ENCODE assay signal across 8 cellular contexts in genomic region chr20:64315884-64316283, GRCh38.
DNase-seq lines count a peak whose midpoint lies in the region; ATAC-seq and TF ChIP-seq lines count a peak whose summit lies in the region.
"Not testable (repeated sequence)": the region's sequence is repeated elsewhere in the genome, so short reads cannot be mapped to it uniquely, and the experiment has no call there.

No MANE protein-coding gene starts in this region.

- not testable (repeated sequence) for DNase-seq in CD8-positive, alpha-beta T cell; IMR-90; naive B cell; stimulated activated naive B cell treated with anti-CD40 and anti-IgM and Interleukin-4, amounts not matched to agents 10 μg/mL and 1 μg/mL and 100 μg/mL, for 72 hours
- DNase-seq in hepatocyte (ENCODE audit: low spot score) (peak; percentile 8), neural progenitor cell (ENCODE audit: low spot score) (peak; percentile 15)

- H3K14ac ChIP-seq in IMR-90 (replicated peaks; ENCODE audit: low read depth, low read length), result not testable (repeated sequence)

- not testable (repeated sequence) for H2BK120ac ChIP-seq in IMR-90 (ENCODE audit: low read depth, low read length)

- not testable (repeated sequence) for H3K9ac ChIP-seq in IMR-90 (ENCODE audit: low read depth, low read length); neural progenitor cell

- H2BK20ac ChIP-seq in IMR-90 (ENCODE audit: low read depth, low read length), result not testable (repeated sequence)

- not testable (repeated sequence) for H2AFZ ChIP-seq in IMR-90 (replicated peaks; ENCODE audit: low read length, poor library complexity); hepatocyte; neural progenitor cell (replicated peaks)

- dilution Hi-C loops in IMR-90 (cut with HindIII; ENCODE audit: low sequenced_read_pairs, unreplicated experiment), result not testable (repeated sequence)

- not testable (repeated sequence) for H2BK5ac ChIP-seq in IMR-90 (ENCODE audit: low read depth, low read length, poor library complexity, severe bottlenecking)

- not testable (repeated sequence) for H3K18ac ChIP-seq in IMR-90 (ENCODE audit: low read depth, low read length)

- H3K79me2 ChIP-seq in hepatocyte; neural progenitor cell (ENCODE audit: low read depth): not testable (repeated sequence)

- H2AK9ac ChIP-seq in IMR-90 (replicated peaks; ENCODE audit: low read depth, low read length, poor library complexity), result not testable (repeated sequence)

- H3K27me3 Mint-ChIP-seq in CD8-positive, alpha-beta T cell (ENCODE audit: low read depth), result peaks cover 16% of the 10 kb centered on the region
- H3K27me3 Mint-ChIP-seq in activated naive CD4-positive, alpha-beta T cell treated with anti-CD3 and anti-CD28 coated beads, Interleukin-2, amount 50 U/mL, for 24 hours, result not testable (repeated sequence)
- H3K27me3 Mint-ChIP-seq in brain, result peaks cover 39% of the 10 kb centered on the region
- peaks cover 8 to 51% (median 21%) of the 10 kb centered on the region in 3 donors for H3K27me3 Mint-ChIP-seq in naive B cell
- H3K27me3 Mint-ChIP-seq in neural progenitor cell (ENCODE audit: insufficient read depth, low read depth), result peaks cover 24% of the 10 kb centered on the region
- H3K27me3 Mint-ChIP-seq in stimulated activated naive B cell treated with anti-CD40 and anti-IgM and Interleukin-4, amounts not matched to agents 10 μg/mL and 1 μg/mL and 100 μg/mL, for 72 hours, result peaks cover 5 to 49% of the 10 kb centered on the region in 2 donors

- H4K20me1 ChIP-seq in IMR-90 (ENCODE audit: insufficient read depth, low read length); hepatocyte (ENCODE audit: insufficient read depth, poor library complexity, severe bottlenecking); neural progenitor cell (ENCODE audit: low read depth): not testable (repeated sequence)

- H3K27ac Mint-ChIP-seq in CD8-positive, alpha-beta T cell; neural progenitor cell; stimulated activated naive B cell treated with anti-CD40 and anti-IgM and Interleukin-4, amounts not matched to agents 10 μg/mL and 1 μg/mL and 100 μg/mL, for 72 hours: not testable (repeated sequence)
- peak overlapping the region; percentile 35 for H3K27ac Mint-ChIP-seq in activated naive CD4-positive, alpha-beta T cell treated with anti-CD3 and anti-CD28 coated beads, Interleukin-2, amount 50 U/mL, for 24 hours
- H3K27ac Mint-ChIP-seq in brain, result peak overlapping the region in 1 of 5 experiments; percentile 68
- H3K27ac Mint-ChIP-seq in naive B cell, result peak overlapping the region in 1 of 6 donors; percentile 32

- ATAC-seq in CD8-positive, alpha-beta T cell; naive B cell (ENCODE audit: low read depth in 2 of 2); stimulated activated naive B cell treated with anti-CD40 and anti-IgM and Interleukin-4, amounts not matched to agents 10 μg/mL and 1 μg/mL and 100 μg/mL, for 72 hours (replicated peaks): not testable (repeated sequence)
- ATAC-seq in IMR-90 (ENCODE audit: low read depth), result peak; percentile 34

- H3K4me1 Mint-ChIP-seq in CD8-positive, alpha-beta T cell (ENCODE audit: low read depth); naive B cell; neural progenitor cell; stimulated activated naive B cell treated with anti-CD40 and anti-IgM and Interleukin-4, amounts not matched to agents 10 μg/mL and 1 μg/mL and 100 μg/mL, for 72 hours: not testable (repeated sequence)
- H3K4me1 Mint-ChIP-seq in activated naive CD4-positive, alpha-beta T cell treated with anti-CD3 and anti-CD28 coated beads, Interleukin-2, amount 50 U/mL, for 24 hours, result peaks cover 12% of the 10 kb centered on the region
- peaks cover 12% of the 10 kb centered on the region for H3K4me1 Mint-ChIP-seq in brain

- not testable (repeated sequence) for H4K8ac ChIP-seq in IMR-90 (ENCODE audit: low read depth in 2 of 2, low read length in 2 of 2)

- H3F3A ChIP-seq in neural progenitor cell (ENCODE audit: low read depth), result not testable (repeated sequence)

- not testable (repeated sequence) for H3K9me2 ChIP-seq in hepatocyte (replicated peaks; ENCODE audit: insufficient read depth)

- no CpG with 5 or more reads among the region's 15 CpGs for WGBS in IMR-90 (ENCODE audit: extremely low coverage in 2 of 2, insufficient read length in 1 of 2), 2 experiments
- 63% methylated on average over 10 of the region's 15 CpGs for WGBS in hepatocyte (ENCODE audit: low lambda C conversion rate, missing lambda C conversion rate)

- H3K9me3 ChIP-seq in CD8-positive, alpha-beta T cell (ENCODE audit: low read length); IMR-90 (ENCODE audit: control insufficient read depth, insufficient read depth, low read length); hepatocyte (ENCODE audit: low read depth); neural progenitor cell (ENCODE audit: low read depth): not testable (repeated sequence)

- not testable (repeated sequence) for TF ChIP-seq CTCF in CD8-positive, alpha-beta T cell (IDR thresholded peaks at IDR 0.05); IMR-90 (conservative IDR thresholded peaks at IDR 0.05; ENCODE audit: low read depth, low read length); brain (conservative IDR thresholded peaks at IDR 0.05); hepatocyte (IDR thresholded peaks at IDR 0.05; ENCODE audit: poor library complexity); neural progenitor cell (IDR thresholded peaks at IDR 0.05)

- not testable (repeated sequence) for TF ChIP-seq RAD21 in IMR-90 (IDR thresholded peaks at IDR 0.05; ENCODE audit: low read length)

- not testable (repeated sequence) for H3K36me3 ChIP-seq in CD8-positive, alpha-beta T cell (ENCODE audit: insufficient read depth, low read length); IMR-90 (ENCODE audit: control insufficient read depth, insufficient read depth, low read length); hepatocyte (replicated peaks; ENCODE audit: insufficient read depth, low read depth); neural progenitor cell

- H3K4me3 Mint-ChIP-seq in CD8-positive, alpha-beta T cell, result peak overlapping the region; percentile 53
- H3K4me3 Mint-ChIP-seq in activated naive CD4-positive, alpha-beta T cell treated with anti-CD3 and anti-CD28 coated beads, Interleukin-2, amount 50 U/mL, for 24 hours, result peak overlapping the region; percentile 70
- peak overlapping the region; percentile 74 to 80 (median 76) for H3K4me3 Mint-ChIP-seq in brain
- peak overlapping the region in 7 of 8 donors; percentile 9 to 83 (median 62) for H3K4me3 Mint-ChIP-seq in naive B cell
- H3K4me3 Mint-ChIP-seq in neural progenitor cell, result peak overlapping the region; percentile 75
- peak overlapping the region; percentile 28 to 50 for H3K4me3 Mint-ChIP-seq in stimulated activated naive B cell treated with anti-CD40 and anti-IgM and Interleukin-4, amounts not matched to agents 10 μg/mL and 1 μg/mL and 100 μg/mL, for 72 hours

- not testable (repeated sequence) for H3K23ac ChIP-seq in IMR-90 (ENCODE audit: low read depth, low read length)

- not testable (repeated sequence) for H3K36me3 Mint-ChIP-seq in CD8-positive, alpha-beta T cell; activated naive CD4-positive, alpha-beta T cell treated with anti-CD3 and anti-CD28 coated beads, Interleukin-2, amount 50 U/mL, for 24 hours; brain; naive B cell; neural progenitor cell; stimulated activated naive B cell treated with anti-CD40 and anti-IgM and Interleukin-4, amounts not matched to agents 10 μg/mL and 1 μg/mL and 100 μg/mL, for 72 hours

- not testable (repeated sequence) for H3K4ac ChIP-seq in IMR-90 (ENCODE audit: low read depth, low read length)

- not testable (repeated sequence) for BruUV-seq in IMR-90 (replicated peaks; lab: Mats Ljungman, UMichigan)

- peak overlapping the region; percentile 40; the same call in 1 of the 2 replicates for H3K4me2 ChIP-seq in IMR-90 (ENCODE audit: low read depth, low read length)
- peak overlapping the region; percentile 96 for H3K4me2 ChIP-seq in hepatocyte
- peak overlapping the region; percentile 83 for H3K4me2 ChIP-seq in neural progenitor cell

- H2BK15ac ChIP-seq in IMR-90 (ENCODE audit: low read depth, low read length), result not testable (repeated sequence)

- not testable (repeated sequence) for H3K79me1 ChIP-seq in IMR-90 (ENCODE audit: low read depth in 1 of 2, low read length in 2 of 2)

- not testable (repeated sequence) for H3K27ac ChIP-seq in CD8-positive, alpha-beta T cell (ENCODE audit: low read depth, low read length); IMR-90 (ENCODE audit: insufficient read depth, low read length); hepatocyte; neural progenitor cell

- H3K56ac ChIP-seq in IMR-90 (ENCODE audit: extremely low read depth, insufficient read depth, low read length), result not testable (repeated sequence)

- not testable (repeated sequence) for H2AK5ac ChIP-seq in IMR-90 (ENCODE audit: low read depth, low read length)

- not testable (repeated sequence) for H3K27me3 ChIP-seq in CD8-positive, alpha-beta T cell (ENCODE audit: insufficient read depth, low read length); IMR-90 (ENCODE audit: control insufficient read depth, insufficient read depth, low read length)
- H3K27me3 ChIP-seq in hepatocyte (peaks cover 12% of the 10 kb centered on the region), neural progenitor cell (peaks cover 57% of the 10 kb centered on the region)

- CTCF ChIA-PET in CD8-positive, alpha-beta T cell (lab: Charles Lee); IMR-90 (lab: Yijun Ruan, JAX): not testable (repeated sequence)

- not testable (repeated sequence) for H3K4me1 ChIP-seq in CD8-positive, alpha-beta T cell (ENCODE audit: insufficient read depth, low read length); IMR-90 (ENCODE audit: control insufficient read depth, insufficient read depth, low read length); hepatocyte (ENCODE audit: insufficient read depth); neural progenitor cell

- H4K91ac ChIP-seq in IMR-90 (ENCODE audit: insufficient read depth, low read depth, low read length), result not testable (repeated sequence)

- not testable (repeated sequence) for TF ChIP-seq POLR2A in IMR-90 (IDR thresholded peaks at IDR 0.05; ENCODE audit: low read depth, low read length)

- in situ Hi-C loops in IMR-90 (cut with MboI; ENCODE audit: low sequenced_read_pairs), result not testable (repeated sequence)

- POLR2A ChIA-PET in CD8-positive, alpha-beta T cell (lab: Charles Lee); IMR-90 (lab: Charles Lee; ENCODE audit: unreplicated experiment): not testable (repeated sequence)

- not testable (repeated sequence) for H3K4me3 ChIP-seq in CD8-positive, alpha-beta T cell (ENCODE audit: low read depth, low read length); IMR-90 (ENCODE audit: insufficient read depth, low read depth, low read length); hepatocyte
- peak overlapping the region; percentile 47 for H3K4me3 ChIP-seq in neural progenitor cell

- not testable (repeated sequence) for H4K5ac ChIP-seq in IMR-90 (ENCODE audit: low read depth, low read length)

- not testable (repeated sequence) for H3K9me1 ChIP-seq in IMR-90 (ENCODE audit: insufficient read depth, low read length)

- H3K9me3 Mint-ChIP-seq in CD8-positive, alpha-beta T cell; activated naive CD4-positive, alpha-beta T cell treated with anti-CD3 and anti-CD28 coated beads, Interleukin-2, amount 50 U/mL, for 24 hours; brain; naive B cell; neural progenitor cell; stimulated activated naive B cell treated with anti-CD40 and anti-IgM and Interleukin-4, amounts not matched to agents 10 μg/mL and 1 μg/mL and 100 μg/mL, for 72 hours: not testable (repeated sequence)

- intact Hi-C loops in CD8-positive, alpha-beta T cell (cut with DNase I, micrococcal nuclease); IMR-90 (cut with micrococcal nuclease): not testable (repeated sequence)

Comparison
In these comparisons a context has a peak if more than half of its experiments do, and no peak if none do; other contexts are left out.
1. H3K4me2 ChIP-seq: peak in every context shown above with its lines; median percentile 96 in hepatocyte; 83 in neural progenitor cell; 40 in IMR-90.